Comparison of ENCODE assay signal across 27 cellular contexts in genomic region chr1:4847731-4848130, GRCh38.
"Had no signal": no experiment of that assay in that cellular context is flagged by ENCODE, and none has a peak within 500 bp of the region (broad histone marks: within the 10 kb centered on the region; RNA-seq: fewer than 3 reads in every experiment).

No MANE protein-coding gene starts in this region.

- H3K4me1 Mint-ChIP-seq: mesothelial cell of epicardium; naive B cell; stimulated activated effector memory CD8-positive, alpha-beta T cell treated with anti-CD3 and anti-CD28 coated beads, Interleukin-12 subunit alpha, Interleukin-12 subunit beta, amount 100 ng/mL, for 72 hours had no signal

- H3K36me3 Mint-ChIP-seq: mesothelial cell of epicardium; naive B cell; natural killer cell treated with Interleukin-12 subunit alpha and Interleukin-12 subunit beta and Interleukin-15 and Interleukin-18, amount 100 ng/mL, for 72 hours; stimulated activated effector memory CD8-positive, alpha-beta T cell treated with anti-CD3 and anti-CD28 coated beads, Interleukin-12 subunit alpha, Interleukin-12 subunit beta, amount 100 ng/mL, for 72 hours had no signal

- H3K9ac ChIP-seq: parathyroid adenoma had no signal

- H2AFZ ChIP-seq: parathyroid adenoma had no signal

- H3K36me3 ChIP-seq: colonic mucosa, esophagus muscularis mucosa, left lung, right atrium auricular region, stomach, thyroid gland, vagina had no signal

- H3K9me3 ChIP-seq: colonic mucosa, mucosa of descending colon, thyroid gland, vagina had no signal

- DNase-seq: colonic mucosa; effector CD8-positive, alpha-beta T cell; endodermal cell; foreskin melanocyte; left lung; mesenchymal stem cell; mucosa of descending colon; naive B cell; stimulated activated CD4-positive, alpha-beta T cell treated with anti-CD3 and anti-CD28 coated beads, Interleukin-2, amount 100 ng/mL, for 24 hours; stimulated activated CD4-positive, alpha-beta T cell treated with anti-CD3 and anti-CD28 coated beads, Interleukin-4, amount 100 ng/mL, for 24 hours; stimulated activated naive CD4-positive, alpha-beta T cell treated with Interleukin-2 at 50 U/mL for 16 hours; stomach; thyroid gland; trophoblast cell had no signal

- H3K4me3 Mint-ChIP-seq: dendritic cell treated with granulocyte-macrophage colony-stimulating factor and Interleukin-4, amounts not matched to agents 40 ng/mL and 50 ng/mL, for 4 days; endodermal cell; mesothelial cell of epicardium; naive B cell; natural killer cell treated with Interleukin-12 subunit alpha and Interleukin-12 subunit beta and Interleukin-15 and Interleukin-18, amount 100 ng/mL, for 72 hours; neural crest cell; stimulated activated effector memory CD8-positive, alpha-beta T cell treated with anti-CD3 and anti-CD28 coated beads, Interleukin-12 subunit alpha, Interleukin-12 subunit beta, amount 100 ng/mL, for 72 hours had no signal

- H3K27ac ChIP-seq: colonic mucosa, epithelial cell of prostate, esophagus muscularis mucosa, left lung, parathyroid adenoma, right atrium auricular region, stomach, thyroid gland, vagina had no signal

- H3K79me2 ChIP-seq: parathyroid adenoma had no signal

- H3K27me3 ChIP-seq: colonic mucosa, esophagus muscularis mucosa, left lung, right atrium auricular region, thyroid gland, vagina had no signal

- H3K27me3 Mint-ChIP-seq: dendritic cell treated with granulocyte-macrophage colony-stimulating factor and Interleukin-4, amounts not matched to agents 40 ng/mL and 50 ng/mL, for 4 days had no signal

- ATAC-seq: left lung; mucosa of descending colon; natural killer cell treated with Interleukin-12 subunit alpha and Interleukin-12 subunit beta and Interleukin-15 and Interleukin-18, amount 100 ng/mL, for 72 hours; sciatic nerve; stimulated activated effector memory CD8-positive, alpha-beta T cell treated with anti-CD3 and anti-CD28 coated beads, Interleukin-12 subunit alpha, Interleukin-12 subunit beta, amount 100 ng/mL, for 72 hours had no signal

- H3K4me3 ChIP-seq: colonic mucosa, esophagus muscularis mucosa, left lung, mucosa of descending colon, right atrium auricular region, stomach, thyroid gland, vagina had no signal

- H3K4me1 ChIP-seq: colonic mucosa, esophagus muscularis mucosa, left lung, right atrium auricular region, stomach, vagina had no signal

- H3K27ac Mint-ChIP-seq: dendritic cell treated with granulocyte-macrophage colony-stimulating factor and Interleukin-4, amounts not matched to agents 40 ng/mL and 50 ng/mL, for 4 days; endodermal cell; mesothelial cell of epicardium; naive B cell; natural killer cell treated with Interleukin-12 subunit alpha and Interleukin-12 subunit beta and Interleukin-15 and Interleukin-18, amount 100 ng/mL, for 72 hours; progenitor cell of endocrine pancreas; stimulated activated effector memory CD8-positive, alpha-beta T cell treated with anti-CD3 and anti-CD28 coated beads, Interleukin-12 subunit alpha, Interleukin-12 subunit beta, amount 100 ng/mL, for 72 hours had no signal

- FAIRE-seq: keratinocyte had no signal

- H3K9me3 Mint-ChIP-seq: endodermal cell, mesothelial cell of epicardium had no signal
